Comparison of ENCODE assay signal across 8 cellular contexts in the genomic region with DNA sequence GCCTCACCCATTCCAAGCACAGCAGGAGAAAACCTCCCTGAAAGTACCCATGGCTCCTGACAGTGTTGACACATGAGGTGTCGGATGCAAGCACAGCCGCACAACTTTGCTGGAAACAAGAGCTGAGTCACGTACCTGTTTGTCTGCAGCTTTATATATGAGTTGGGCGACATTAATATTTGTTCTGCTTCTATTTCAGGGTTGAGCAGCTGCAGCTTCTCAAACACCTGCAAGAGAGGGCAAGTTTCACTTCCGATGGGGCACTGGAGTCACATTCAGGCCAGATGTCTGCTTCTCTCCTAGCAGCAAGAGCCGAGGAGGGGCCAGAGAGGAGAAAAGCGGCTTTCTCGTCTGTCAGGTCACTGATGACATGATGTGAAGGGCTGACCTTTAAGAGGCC.
DNase-seq lines count a peak whose midpoint lies in the region; ATAC-seq, FAIRE-seq and TF ChIP-seq lines count a peak whose summit lies in the region.

No MANE protein-coding gene starts in this region.

- CTCF ChIA-PET in HepG2 (lab: Yijun Ruan, JAX; ENCODE audit: low intra/inter-chr PET ratio, low total read pairs) = no interaction called here

- 72 to 88% (median 76%) methylated on average over 8 of the region's 8 CpGs for WGBS in heart left ventricle, 4 donors
- 98% methylated on average over 7 of the region's 8 CpGs for whole genome bisulfite sequencing in HepG2 (ENCODE audit: low lambda C conversion rate)

- H3K4me3 ChIP-seq in choroid plexus epithelial cell (ENCODE audit: low read depth, low read length) = no peak overlapping the region
- no peak overlapping the region for H3K4me3 ChIP-seq in heart left ventricle
- no peak overlapping the region for H3K4me3 ChIP-seq in HepG2 (replicated peaks in 1 of 3; ENCODE audit: insufficient read depth in 1 of 3, low read depth in 2 of 3, low read length in 3 of 3)

- ATAC-seq in GM18499 (IDR thresholded peaks at IDR 0.05; ENCODE audit: insufficient read depth, unreplicated experiment) (peak; percentile 76), GM21447 (IDR thresholded peaks at IDR 0.05; ENCODE audit: unreplicated experiment) (peak; percentile 96), HG03571 (IDR thresholded peaks at IDR 0.05; ENCODE audit: unreplicated experiment) (peak; percentile 91), heart left ventricle (no peak), HepG2 (no peak)

- H3K9ac ChIP-seq in HepG2 (ENCODE audit: insufficient read depth, low read depth, low read length) = no peak overlapping the region

- FAIRE-seq in urothelium cell line (lab: Jason Lieb, UNC) = no peak
- no peak for FAIRE-seq in HepG2 (lab: Jason Lieb, UNC)

- no peak overlapping the region for H2AFZ ChIP-seq in HepG2 (ENCODE audit: low read length)

- TF ChIP-seq POLR2A in heart left ventricle (IDR thresholded peaks at IDR 0.05) = no peak
- TF ChIP-seq POLR2A in HepG2 (IDR thresholded peaks at IDR 0.05; ENCODE audit: insufficient read depth in 1 of 2, low read depth in 2 of 2, low read length in 2 of 2) = no peak

- no TSS peak for BruUV-seq in HepG2 (replicated peaks; lab: Mats Ljungman, UMichigan)

- no peak overlapping the region for H3K4me2 ChIP-seq in HepG2 (ENCODE audit: low read depth, low read length)

- POLR2A ChIA-PET in HepG2 (lab: Yijun Ruan, JAX) = no interaction called here

- H3K27ac ChIP-seq in heart left ventricle (no peak overlapping the region), HepG2 (ENCODE audit: extremely low read length, insufficient read depth, low read length) (no peak overlapping the region)

- TF ChIP-seq CTCF in choroid plexus epithelial cell (conservative IDR thresholded peaks at IDR 0.05; ENCODE audit: low read depth, low read length) = no peak
- TF ChIP-seq CTCF in heart left ventricle (IDR thresholded peaks at IDR 0.05) = no peak
- no peak for TF ChIP-seq CTCF in HepG2 (CRISPR knock-in tag; IDR thresholded peaks at IDR 0.05)

- no peak for TF ChIP-seq RAD21 in HepG2 (CRISPR knock-in tag; IDR thresholded peaks at IDR 0.05)

- no peaks in the 10 kb centered on the region for H3K79me2 ChIP-seq in HepG2 (ENCODE audit: insufficient read depth, low read length)

- DNase-seq in choroid plexus epithelial cell (ENCODE audit: low read depth) (peak; percentile 9), NCI-H526 (lab: John Stamatoyannopoulos, UW) (no peak), heart left ventricle (no peak), urothelium cell line (ENCODE audit: low spot score) (no peak), HepG2 (ENCODE audit: low spot score) (no peak)

- TF ChIP-seq EP300 in HepG2 (IDR thresholded peaks at IDR 0.05; ENCODE audit: low read depth in 2 of 2, low read length in 2 of 2) = no peak
- TF ChIP-seq EP300 in HepG2 (CRISPR knock-in tag; IDR thresholded peaks at IDR 0.05; ENCODE audit: borderline replicate concordance) = no peak

- H4K20me1 ChIP-seq in HepG2 (ENCODE audit: insufficient read depth, low read length) = no peaks in the 10 kb centered on the region

- in situ Hi-C loops in HepG2 (cut with HindIII; ENCODE audit: extremely low pct_ligation_motif_present, low pct_unique_long_range_greater_than_20kb) = no loop called here

- H3K4me1 ChIP-seq in heart left ventricle (no peaks in the 10 kb centered on the region), HepG2 (ENCODE audit: insufficient read depth, low read length) (no peaks in the 10 kb centered on the region)

- H3K27me3 ChIP-seq in heart left ventricle (no peaks in the 10 kb centered on the region), HepG2 (ENCODE audit: control insufficient read depth in 1 of 2, insufficient read depth in 2 of 2, low read length in 2 of 2) (no peaks in the 10 kb centered on the region)

- H3K9me3 ChIP-seq in heart left ventricle (no peaks in the 10 kb centered on the region), HepG2 (ENCODE audit: low read length) (no peaks in the 10 kb centered on the region)

- intact Hi-C loops in heart left ventricle (cut with DNase I) (no loop called here), HepG2 (cut with micrococcal nuclease; ENCODE audit: unreplicated experiment) (no loop called here)

- H3K36me3 ChIP-seq in heart left ventricle (peaks cover 0 to 40% (median 0%) of the 10 kb centered on the region in 9 donors), HepG2 (replicated peaks in 1 of 2; ENCODE audit: control insufficient read depth in 1 of 2, insufficient read depth in 2 of 2, low read length in 2 of 2) (peaks cover 34 to 91% of the 10 kb centered on the region in 2 experiments)

TF ChIP-seq in HepG2, 621 proteins besides CTCF, POLR2A, EP300 and RAD21:
- TF ChIP-seq KDM3A (CRISPR knock-in tag; IDR thresholded peaks at IDR 0.05; ENCODE audit: low read depth) = no peak
- TF ChIP-seq, protein P1, sequence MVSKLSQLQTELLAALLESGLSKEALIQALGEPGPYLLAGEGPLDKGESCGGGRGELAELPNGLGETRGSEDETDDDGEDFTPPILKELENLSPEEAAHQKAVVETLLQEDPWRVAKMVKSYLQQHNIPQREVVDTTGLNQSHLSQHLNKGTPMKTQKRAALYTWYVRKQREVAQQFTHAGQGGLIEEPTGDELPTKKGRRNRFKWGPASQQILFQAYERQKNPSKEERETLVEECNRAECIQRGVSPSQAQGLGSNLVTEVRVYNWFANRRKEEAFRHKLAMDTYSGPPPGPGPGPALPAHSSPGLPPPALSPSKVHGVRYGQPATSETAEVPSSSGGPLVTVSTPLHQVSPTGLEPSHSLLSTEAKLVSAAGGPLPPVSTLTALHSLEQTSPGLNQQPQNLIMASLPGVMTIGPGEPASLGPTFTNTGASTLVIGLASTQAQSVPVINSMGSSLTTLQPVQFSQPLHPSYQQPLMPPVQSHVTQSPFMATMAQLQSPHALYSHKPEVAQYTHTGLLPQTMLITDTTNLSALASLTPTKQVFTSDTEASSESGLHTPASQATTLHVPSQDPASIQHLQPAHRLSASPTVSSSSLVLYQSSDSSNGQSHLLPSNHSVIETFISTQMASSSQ (IDR thresholded peaks at IDR 0.05; ENCODE audit: low read depth) = no peak
- TF ChIP-seq, protein P1 (CRISPR knock-in tag; IDR thresholded peaks at IDR 0.05; ENCODE audit: borderline replicate concordance) = no peak
- no peak for TF ChIP-seq NBN (conservative IDR thresholded peaks at IDR 0.05)
- TF ChIP-seq, protein P2, sequence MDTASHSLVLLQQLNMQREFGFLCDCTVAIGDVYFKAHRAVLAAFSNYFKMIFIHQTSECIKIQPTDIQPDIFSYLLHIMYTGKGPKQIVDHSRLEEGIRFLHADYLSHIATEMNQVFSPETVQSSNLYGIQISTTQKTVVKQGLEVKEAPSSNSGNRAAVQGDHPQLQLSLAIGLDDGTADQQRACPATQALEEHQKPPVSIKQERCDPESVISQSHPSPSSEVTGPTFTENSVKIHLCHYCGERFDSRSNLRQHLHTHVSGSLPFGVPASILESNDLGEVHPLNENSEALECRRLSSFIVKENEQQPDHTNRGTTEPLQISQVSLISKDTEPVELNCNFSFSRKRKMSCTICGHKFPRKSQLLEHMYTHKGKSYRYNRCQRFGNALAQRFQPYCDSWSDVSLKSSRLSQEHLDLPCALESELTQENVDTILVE (CRISPR knock-in tag; IDR thresholded peaks at IDR 0.05) = no peak
- no peak for TF ChIP-seq ZNF124 (CRISPR knock-in tag; IDR thresholded peaks at IDR 0.05)
- TF ChIP-seq ZXDC (CRISPR knock-in tag; IDR thresholded peaks at IDR 0.05) = no peak
- TF ChIP-seq KDM4B (CRISPR knock-in tag; IDR thresholded peaks at IDR 0.05) = no peak
- no peak for TF ChIP-seq HDAC1 (CRISPR knock-in tag; IDR thresholded peaks at IDR 0.05)
- TF ChIP-seq ZNF17 (CRISPR knock-in tag; IDR thresholded peaks at IDR 0.05) = no peak
- TF ChIP-seq PRPF4 (IDR thresholded peaks at IDR 0.05; ENCODE audit: low read depth, low read length, poor library complexity, severe bottlenecking) = no peak

Comparison
In these comparisons a context has a peak if more than half of its experiments do, and no peak if none do; other contexts are left out.
1. ATAC-seq: peak in GM18499 (single experiment), GM21447 (single experiment) and HG03571 (single experiment); none in heart left ventricle (0 of 4) and HepG2 (single experiment).